In the genomic region with DNA sequence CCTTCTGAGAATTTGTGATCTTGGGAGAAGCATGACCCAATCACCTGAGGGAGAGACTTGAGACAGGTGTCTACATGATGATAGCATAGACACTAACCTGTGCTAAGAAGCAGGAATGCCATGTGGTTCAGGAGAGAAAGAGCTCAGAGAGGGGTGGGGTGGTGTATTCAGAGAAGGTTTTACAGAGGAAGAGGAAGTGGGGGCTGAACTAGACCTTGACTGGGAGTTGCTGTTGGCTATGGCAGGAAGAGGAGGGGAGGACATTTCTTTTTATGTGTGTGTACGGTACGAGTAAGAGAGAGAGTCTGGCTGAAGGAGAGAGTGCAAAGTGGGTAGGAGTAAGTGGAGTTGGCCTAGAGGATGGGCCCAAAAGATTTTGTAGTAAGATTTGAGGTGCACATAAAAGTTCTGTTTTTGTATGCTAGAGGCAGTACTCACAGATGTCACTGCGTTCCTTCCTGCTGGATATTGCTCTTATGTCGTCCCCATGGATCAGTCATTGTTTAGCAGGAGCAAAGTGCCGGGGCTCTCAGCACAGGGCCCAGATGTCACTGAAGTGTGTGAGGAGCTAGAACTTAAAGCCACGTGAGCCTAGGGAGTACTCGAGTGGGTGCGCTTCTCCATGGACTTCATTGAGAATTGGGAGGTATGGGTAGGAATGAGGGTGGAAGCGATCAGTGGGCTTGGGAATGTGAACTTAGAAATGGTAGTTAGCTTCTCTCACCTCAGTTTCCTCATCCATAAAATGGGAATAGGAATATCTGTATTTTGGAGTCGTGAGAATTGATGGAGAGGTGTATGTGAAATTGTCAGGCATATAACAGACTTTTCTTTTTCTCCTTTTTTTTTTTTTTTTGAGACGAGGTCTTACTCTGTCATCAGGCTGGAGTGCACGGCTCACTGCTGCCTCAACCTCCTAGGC, we compare ENCODE assay signal across 2 cellular contexts.
A peak's percentile ranks its signal among the peaks of the same experiment; 100 is the strongest.
TF ChIP-seq lines count a peak whose summit lies in the region.

No MANE protein-coding gene starts in this region.

TF ChIP-seq in GM12891, 5 proteins besides CTCF, POLR2A, EP300 and RAD21:
- TF ChIP-seq TAF1 (IDR thresholded peaks at IDR 0.05; ENCODE audit: low read depth, low read length), result no peak
- TF ChIP-seq POU2F2 (IDR thresholded peaks at IDR 0.05; ENCODE audit: low read depth, low read length), result no peak
- peak; percentile 91 for TF ChIP-seq SPI1 (IDR thresholded peaks at IDR 0.05; ENCODE audit: low read depth, low read length)
- TF ChIP-seq POLR2AphosphoS5 (IDR thresholded peaks at IDR 0.05; ENCODE audit: low read depth, low read length), result no peak
- no peak for TF ChIP-seq PAX5 (IDR thresholded peaks at IDR 0.05; ENCODE audit: insufficient read depth, low read length, severe bottlenecking)

TF ChIP-seq in GM12878, 131 proteins besides CTCF, POLR2A, EP300 and RAD21:
- TF ChIP-seq MXI1 (IDR thresholded peaks at IDR 0.05; ENCODE audit: low read depth, low read length), result 0 out of 2 replicates have a peak, but pooled peaks have one; percentile 33
- TF ChIP-seq MTA3 (IDR thresholded peaks at IDR 0.05; ENCODE audit: borderline replicate concordance, low read length), result 0 out of 2 replicates have a peak, but pooled peaks have one; percentile 41
- TF ChIP-seq JUNB (IDR thresholded peaks at IDR 0.05), result no peak
- peak; percentile 88 for TF ChIP-seq SPI1 (IDR thresholded peaks at IDR 0.05; ENCODE audit: borderline replicate concordance, insufficient read depth, low read depth, low read length)
- TF ChIP-seq IKZF2 (IDR thresholded peaks at IDR 0.05), result no peak
- 0 out of 2 replicates have a peak, but pooled peaks have one; percentile 77 for TF ChIP-seq HDGF (IDR thresholded peaks at IDR 0.05)
- no peak for TF ChIP-seq PML (IDR thresholded peaks at IDR 0.05; ENCODE audit: low read length)
- TF ChIP-seq CBFB (IDR thresholded peaks at IDR 0.05; ENCODE audit: low read depth), result no peak
- TF ChIP-seq, protein P1, sequence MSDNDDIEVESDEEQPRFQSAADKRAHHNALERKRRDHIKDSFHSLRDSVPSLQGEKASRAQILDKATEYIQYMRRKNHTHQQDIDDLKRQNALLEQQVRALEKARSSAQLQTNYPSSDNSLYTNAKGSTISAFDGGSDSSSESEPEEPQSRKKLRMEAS (IDR thresholded peaks at IDR 0.05; ENCODE audit: low read depth, low read length), result no peak
